Comparison of ENCODE assay signal across 16 cellular contexts in the genomic region with DNA sequence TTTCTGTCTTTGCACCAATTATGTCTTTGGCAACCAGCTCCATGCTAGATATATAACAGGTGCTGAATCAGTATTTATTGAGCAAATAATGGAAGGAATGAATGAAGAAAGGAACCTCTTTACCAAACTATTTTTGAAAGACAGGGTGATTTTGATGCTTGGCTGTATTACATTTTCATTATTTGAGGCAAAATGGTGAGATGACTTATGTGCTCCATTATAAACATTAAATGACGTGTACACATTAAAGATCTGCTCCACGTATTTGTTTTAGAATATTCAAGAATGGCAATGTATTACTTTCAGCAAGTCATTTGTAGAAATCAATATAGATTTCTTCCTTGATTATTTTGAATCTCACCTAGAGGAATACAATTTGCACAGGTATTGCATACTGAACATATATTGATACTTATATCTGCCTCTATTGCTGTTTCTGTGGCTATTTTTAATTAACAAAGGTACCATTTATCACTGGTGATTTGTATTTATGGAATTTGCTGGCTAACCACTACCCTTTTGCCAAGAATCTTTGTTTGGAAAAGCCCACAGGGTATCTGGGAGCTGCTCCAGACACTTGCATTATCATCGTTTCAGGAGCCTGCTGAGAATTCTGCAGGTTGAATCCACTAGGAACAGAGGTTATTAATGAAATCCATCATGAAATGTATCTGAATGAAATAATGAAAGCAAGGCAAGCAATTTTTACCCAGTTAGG.
DNase-seq lines count a peak whose midpoint lies in the region; TF ChIP-seq lines count a peak whose summit lies in the region.
"Had no signal": no experiment of that assay in that cellular context is flagged by ENCODE, and none has a peak within 500 bp of the region (broad histone marks: within the 10 kb centered on the region; RNA-seq: fewer than 3 reads in every experiment).

No MANE protein-coding gene starts in this region.

- H3K4me3 Mint-ChIP-seq in glutamatergic neuron (ENCODE audit: unreplicated experiment): no peak overlapping the region
- no peak overlapping the region for H3K4me3 Mint-ChIP-seq in activated T-helper 2 cell treated with anti-CD3 and anti-CD28 coated beads, Interferon-gamma antibody, Interleukin-2, Interleukin-4, amounts not matched to agents 10 μg/mL and 5 μg/mL and 100 μg/mL, durations not matched to agents 14 hours and 24 hours and 36 hours (ENCODE audit: low read depth)
- H3K4me3 Mint-ChIP-seq: activated T-cell treated with anti-CD3 and anti-CD28 coated beads, Interleukin-2, amount 50 U/mL, for 4 hours; CD8-positive, alpha-beta memory T cell; T-helper 1 cell treated with Interleukin-12 subunit alpha and Interleukin-12 subunit beta and Interleukin-4 antibody, amounts not matched to agents 30 μg/mL and 1 μg/mL, for 36 hours had no signal

- no peaks in the 10 kb centered on the region for H3K9me3 ChIP-seq in fibroblast of lung (ENCODE audit: control insufficient read depth, insufficient read depth, low read depth, low read length)
- H3K9me3 ChIP-seq in sigmoid colon: no peaks in the 10 kb centered on the region
- H3K9me3 ChIP-seq: ascending aorta, heart right ventricle, left lung had no signal

- no peaks in the 10 kb centered on the region for H3K36me3 Mint-ChIP-seq in glutamatergic neuron (ENCODE audit: unreplicated experiment)
- H3K36me3 Mint-ChIP-seq in activated T-helper 2 cell treated with anti-CD3 and anti-CD28 coated beads, Interferon-gamma antibody, Interleukin-2, Interleukin-4, amounts not matched to agents 10 μg/mL and 5 μg/mL and 100 μg/mL, durations not matched to agents 14 hours and 24 hours and 36 hours (ENCODE audit: low read depth): no peaks in the 10 kb centered on the region
- H3K36me3 Mint-ChIP-seq: CD8-positive, alpha-beta memory T cell had no signal

- H3K9me3 Mint-ChIP-seq in glutamatergic neuron (ENCODE audit: unreplicated experiment): no peaks in the 10 kb centered on the region
- no peaks in the 10 kb centered on the region for H3K9me3 Mint-ChIP-seq in activated T-helper 2 cell treated with anti-CD3 and anti-CD28 coated beads, Interferon-gamma antibody, Interleukin-2, Interleukin-4, amounts not matched to agents 10 μg/mL and 5 μg/mL and 100 μg/mL, durations not matched to agents 14 hours and 24 hours and 36 hours
- H3K9me3 Mint-ChIP-seq: T-helper 1 cell treated with Interleukin-12 subunit alpha and Interleukin-12 subunit beta and Interleukin-4 antibody, amounts not matched to agents 30 μg/mL and 1 μg/mL, for 36 hours had no signal

- no peak overlapping the region for H3K4me3 ChIP-seq in fibroblast of lung (replicated peaks in 1 of 4; ENCODE audit: control extremely low read depth in 1 of 4, insufficient read depth in 1 of 4, low read depth in 3 of 4, low read length in 4 of 4)
- H3K4me3 ChIP-seq in sigmoid colon: no peak overlapping the region
- H3K4me3 ChIP-seq: ascending aorta, heart right ventricle, left lung, smooth muscle cell had no signal

- WGBS in sigmoid colon, 2 donors: 86 to 92% methylated on average over 3 of the region's 3 CpGs

- H3K79me2 ChIP-seq in fibroblast of lung (ENCODE audit: control insufficient read depth, insufficient read depth, low read length): peaks cover 23% of the 10 kb centered on the region

- H3K4me1 Mint-ChIP-seq in glutamatergic neuron (ENCODE audit: low read depth, unreplicated experiment): peaks cover 17% of the 10 kb centered on the region
- no peaks in the 10 kb centered on the region for H3K4me1 Mint-ChIP-seq in activated T-helper 2 cell treated with anti-CD3 and anti-CD28 coated beads, Interferon-gamma antibody, Interleukin-2, Interleukin-4, amounts not matched to agents 10 μg/mL and 5 μg/mL and 100 μg/mL, durations not matched to agents 14 hours and 24 hours and 36 hours (ENCODE audit: low read depth)
- H3K4me1 Mint-ChIP-seq: CD8-positive, alpha-beta memory T cell had no signal

- H4K20me1 ChIP-seq in fibroblast of lung (ENCODE audit: control insufficient read depth, extremely low read depth, insufficient read depth, low read length): no peaks in the 10 kb centered on the region

- H3K4me1 ChIP-seq in fibroblast of lung (ENCODE audit: control insufficient read depth, extremely low read depth, insufficient read depth, low read length) (peaks cover 7% of the 10 kb centered on the region), sigmoid colon (peaks cover 0 to 100% (median 65%) of the 10 kb centered on the region in 4 donors)
- H3K4me1 ChIP-seq: ascending aorta had no signal

- DNase-seq in GM04504 (ENCODE audit: low read depth): peak; percentile 32
- DNase-seq in RPMI7951 (ENCODE audit: low read depth): peak; percentile 88
- DNase-seq in fibroblast of lung (ENCODE audit: low read depth in 2 of 2): peak; percentile 69 to 94
- no peak for DNase-seq in sigmoid colon
- DNase-seq in inferior parietal cortex (ENCODE audit: extremely low spot score): no peak
- no peak for DNase-seq in glutamatergic neuron
- DNase-seq in activated T-helper 2 cell treated with anti-CD3 and anti-CD28 coated beads, Interferon-gamma antibody, Interleukin-2, Interleukin-4, amounts not matched to agents 10 μg/mL and 5 μg/mL and 100 μg/mL, durations not matched to agents 14 hours and 24 hours and 36 hours (ENCODE audit: low spot score): no peak
- DNase-seq: activated T-cell treated with anti-CD3 and anti-CD28 coated beads, Interleukin-2, amount 50 U/mL, for 4 hours; CD8-positive, alpha-beta memory T cell; effector CD4-positive, alpha-beta T cell; heart right ventricle; left lung; NCI-H2029 had no signal

- TF ChIP-seq POLR2A in sigmoid colon (IDR thresholded peaks at IDR 0.05): no peak

- TF ChIP-seq CTCF in fibroblast of lung (conservative IDR thresholded peaks at IDR 0.05 in 1 of 2, IDR thresholded peaks at IDR 0.05 in 1 of 2; ENCODE audit: low read depth in 1 of 2, low read length in 2 of 2): no peak
- TF ChIP-seq CTCF in sigmoid colon (IDR thresholded peaks at IDR 0.05): no peak
- TF ChIP-seq CTCF in glutamatergic neuron (IDR thresholded peaks at IDR 0.05; ENCODE audit: partially characterized antibody, unreplicated experiment): no peak

- no peaks in the 10 kb centered on the region for H3K27me3 Mint-ChIP-seq in glutamatergic neuron (ENCODE audit: unreplicated experiment)
- H3K27me3 Mint-ChIP-seq in activated T-helper 2 cell treated with anti-CD3 and anti-CD28 coated beads, Interferon-gamma antibody, Interleukin-2, Interleukin-4, amounts not matched to agents 10 μg/mL and 5 μg/mL and 100 μg/mL, durations not matched to agents 14 hours and 24 hours and 36 hours (ENCODE audit: low read depth): no peaks in the 10 kb centered on the region
- H3K27me3 Mint-ChIP-seq: CD8-positive, alpha-beta memory T cell had no signal

- H3K27ac ChIP-seq in fibroblast of lung (ENCODE audit: insufficient read depth, low read length) (no peak overlapping the region), sigmoid colon (peak overlapping the region; percentile 51 to 74 (median 62))
- H3K27ac ChIP-seq: ascending aorta, left lung had no signal

- H3K36me3 ChIP-seq in fibroblast of lung (ENCODE audit: control insufficient read depth, insufficient read depth, low read length) (no peaks in the 10 kb centered on the region), sigmoid colon (no peaks in the 10 kb centered on the region)
- H3K36me3 ChIP-seq: ascending aorta, heart right ventricle, left lung had no signal

- no peak overlapping the region for H3K9ac ChIP-seq in fibroblast of lung (ENCODE audit: insufficient read depth, low read length)

- H2AFZ ChIP-seq in fibroblast of lung (ENCODE audit: low read length): no peak overlapping the region

- H3K27ac Mint-ChIP-seq in glutamatergic neuron (ENCODE audit: unreplicated experiment): no peak overlapping the region
- H3K27ac Mint-ChIP-seq in activated T-helper 2 cell treated with anti-CD3 and anti-CD28 coated beads, Interferon-gamma antibody, Interleukin-2, Interleukin-4, amounts not matched to agents 10 μg/mL and 5 μg/mL and 100 μg/mL, durations not matched to agents 14 hours and 24 hours and 36 hours: no peak overlapping the region
- H3K27ac Mint-ChIP-seq: CD8-positive, alpha-beta memory T cell; T-helper 1 cell treated with Interleukin-12 subunit alpha and Interleukin-12 subunit beta and Interleukin-4 antibody, amounts not matched to agents 30 μg/mL and 1 μg/mL, for 36 hours had no signal

- TF ChIP-seq EP300 in sigmoid colon (IDR thresholded peaks at IDR 0.05): no peak

- H3K27me3 ChIP-seq in fibroblast of lung (ENCODE audit: control insufficient read depth, insufficient read depth, low read length) (no peaks in the 10 kb centered on the region), sigmoid colon (no peaks in the 10 kb centered on the region)
- H3K27me3 ChIP-seq: ascending aorta, heart right ventricle, left lung had no signal

- H3K4me2 ChIP-seq in fibroblast of lung (ENCODE audit: extremely low read depth, insufficient read depth, low read length): no peak overlapping the region
- H3K4me2 ChIP-seq: smooth muscle cell had no signal

- intact Hi-C loops in sigmoid colon (cut with DNase I): no loop called here
- intact Hi-C loops in activated T-helper 2 cell treated with anti-CD3 and anti-CD28 coated beads, Interferon-gamma antibody, Interleukin-2, Interleukin-4, amounts not matched to agents 10 μg/mL and 5 μg/mL and 100 μg/mL, durations not matched to agents 14 hours and 24 hours and 36 hours (cut with micrococcal nuclease): no loop called here

Comparison
In these comparisons a context has a peak if more than half of its experiments do, and no peak if none do; other contexts are left out.
1. DNase-seq: peak in GM04504 (single experiment), RPMI7951 (single experiment) and fibroblast of lung (2 of 2); none in sigmoid colon (single experiment), inferior parietal cortex (single experiment), glutamatergic neuron (single experiment) and activated T-helper 2 cell treated with anti-CD3 and anti-CD28 coated beads, Interferon-gamma antibody, Interleukin-2, Interleukin-4, amounts not matched to agents 10 μg/mL and 5 μg/mL and 100 μg/mL, durations not matched to agents 14 hours and 24 hours and 36 hours (single experiment).